In the genomic region with DNA sequence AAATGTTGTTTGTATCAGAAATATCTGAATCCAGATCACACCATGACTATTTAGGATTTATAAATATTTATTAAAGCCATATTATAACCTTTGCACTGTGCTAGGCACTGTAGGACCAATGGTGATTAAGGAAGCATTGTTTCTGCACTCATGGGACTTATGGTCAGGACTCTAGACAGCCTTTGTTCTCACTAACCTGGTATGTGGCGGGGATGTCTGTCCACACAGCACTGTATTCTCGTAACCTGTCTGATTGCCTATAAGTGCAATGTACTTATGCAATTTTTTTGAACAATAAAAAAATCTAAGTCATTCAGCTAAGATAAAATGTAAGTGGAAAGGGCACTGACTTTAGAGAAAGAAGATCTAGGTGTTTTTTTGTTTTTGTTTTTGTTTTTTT, we compare ENCODE assay signal across 15 cellular contexts. TPM values are rescaled to one million over a fixed set of nuclear protein-coding genes. Genes with fewer than 3 reads are reported as not detected.
A peak's percentile ranks its signal among the peaks of the same experiment; 100 is the strongest.
DNase-seq lines count a peak whose midpoint lies in the region; ATAC-seq lines count a peak whose summit lies in the region.
"Had no signal": no experiment of that assay in that cellular context is flagged by ENCODE, and none has a peak within 500 bp of the region (broad histone marks: within the 10 kb centered on the region; RNA-seq: fewer than 3 reads in every experiment).

No MANE protein-coding gene starts in this region.

- H3K9me3 Mint-ChIP-seq in activated T-helper 1 cell treated with anti-CD3 and anti-CD28 coated beads, Interleukin-12 subunit alpha, Interleukin-12 subunit beta, Interleukin-2, Interleukin-4 antibody, amounts not matched to agents 30 ng/mL and 10 ng/mL and 1 ng/mL, durations not matched to agents 14 hours and 24 hours and 36 hours, result no peaks in the 10 kb centered on the region

- H3K36me3 ChIP-seq in GM23248 (ENCODE audit: low read depth) (no peaks in the 10 kb centered on the region), SJSA1 (no peaks in the 10 kb centered on the region)
- H3K36me3 ChIP-seq: BLaER1 treated with 17β-estradiol and CSF1 and Interleukin-3, amounts not matched to agents 10 nM and 100 nM had no signal

- in situ Hi-C loops in GM23248 (cut with MboI), result no loop called here

- no peaks in the 10 kb centered on the region for H3K79me2 ChIP-seq in GM23248 (ENCODE audit: insufficient read depth)

- H3K27me3 Mint-ChIP-seq in activated T-helper 1 cell treated with anti-CD3 and anti-CD28 coated beads, Interleukin-12 subunit alpha, Interleukin-12 subunit beta, Interleukin-2, Interleukin-4 antibody, amounts not matched to agents 30 ng/mL and 10 ng/mL and 1 ng/mL, durations not matched to agents 14 hours and 24 hours and 36 hours (ENCODE audit: insufficient read depth), result peaks cover 38% of the 10 kb centered on the region

- H3K4me1 ChIP-seq in GM23248 (ENCODE audit: insufficient read depth) (peaks cover 23% of the 10 kb centered on the region), SJSA1 (replicated peaks) (peaks cover 30% of the 10 kb centered on the region)

- intact Hi-C loops in activated T-helper 1 cell treated with anti-CD3 and anti-CD28 coated beads, Interleukin-12 subunit alpha, Interleukin-12 subunit beta, Interleukin-2, Interleukin-4 antibody, amounts not matched to agents 30 ng/mL and 10 ng/mL and 1 ng/mL, durations not matched to agents 14 hours and 24 hours and 36 hours (cut with micrococcal nuclease), result no loop called here

- H3K36me3 Mint-ChIP-seq in activated T-helper 1 cell treated with anti-CD3 and anti-CD28 coated beads, Interleukin-12 subunit alpha, Interleukin-12 subunit beta, Interleukin-2, Interleukin-4 antibody, amounts not matched to agents 30 ng/mL and 10 ng/mL and 1 ng/mL, durations not matched to agents 14 hours and 24 hours and 36 hours (ENCODE audit: low read depth), result no peaks in the 10 kb centered on the region

- 97 to 98% methylated on average over 2 of the region's 2 CpGs for WGBS in GM23248 (ENCODE audit: low coverage in 1 of 2, low lambda C conversion rate in 2 of 2, missing lambda C conversion rate in 2 of 2), 2 experiments

- no peaks in the 10 kb centered on the region for H4K20me1 ChIP-seq in GM23248 (ENCODE audit: insufficient read depth)
- H4K20me1 ChIP-seq: BLaER1 treated with 17β-estradiol and CSF1 and Interleukin-3, amounts not matched to agents 10 nM and 100 nM had no signal

- no peak for ATAC-seq in HG02610 (IDR thresholded peaks at IDR 0.05; ENCODE audit: unreplicated experiment)

- no peaks in the 10 kb centered on the region for H3K4me1 Mint-ChIP-seq in activated T-helper 1 cell treated with anti-CD3 and anti-CD28 coated beads, Interleukin-12 subunit alpha, Interleukin-12 subunit beta, Interleukin-2, Interleukin-4 antibody, amounts not matched to agents 30 ng/mL and 10 ng/mL and 1 ng/mL, durations not matched to agents 14 hours and 24 hours and 36 hours (ENCODE audit: low read depth)

- no peak overlapping the region for H3K27ac Mint-ChIP-seq in activated T-helper 1 cell treated with anti-CD3 and anti-CD28 coated beads, Interleukin-12 subunit alpha, Interleukin-12 subunit beta, Interleukin-2, Interleukin-4 antibody, amounts not matched to agents 30 ng/mL and 10 ng/mL and 1 ng/mL, durations not matched to agents 14 hours and 24 hours and 36 hours

- H2AFZ ChIP-seq in GM23248, result no peak overlapping the region
- H2AFZ ChIP-seq: PC-9 had no signal

- H3K9ac ChIP-seq in GM23248, result no peak overlapping the region
- H3K9ac ChIP-seq: BLaER1 treated with 17β-estradiol and CSF1 and Interleukin-3, amounts not matched to agents 10 nM and 100 nM had no signal

- peaks cover 20% of the 10 kb centered on the region for H3F3A ChIP-seq in GM23248 (ENCODE audit: insufficient read depth)

- H3K27ac ChIP-seq in GM23248, result peak overlapping the region; percentile 47
- H3K27ac ChIP-seq in SJSA1, result peak overlapping the region; percentile 4; the same call in 1 of the 2 replicates
- peak overlapping the region; percentile 31 for H3K27ac ChIP-seq in epithelial cell of prostate
- H3K27ac ChIP-seq: BLaER1 treated with 17β-estradiol and CSF1 and Interleukin-3, amounts not matched to agents 10 nM and 100 nM; PC-9; SK-N-MC had no signal

- H3K4me3 ChIP-seq in GM23248, result no peak overlapping the region
- no peak overlapping the region for H3K4me3 ChIP-seq in SJSA1
- H3K4me3 ChIP-seq: BLaER1 treated with 17β-estradiol and CSF1 and Interleukin-3, amounts not matched to agents 10 nM and 100 nM; PC-9; SK-N-MC had no signal

- H3K9me2 ChIP-seq in GM23248 (ENCODE audit: insufficient read depth), result no peaks in the 10 kb centered on the region

- no peak overlapping the region for H3K4me2 ChIP-seq in GM23248 (ENCODE audit: unreplicated experiment)
- H3K4me2 ChIP-seq: BLaER1 treated with 17β-estradiol and CSF1 and Interleukin-3, amounts not matched to agents 10 nM and 100 nM; PC-9 had no signal

- H3K27me3 ChIP-seq in GM23248 (replicated peaks; ENCODE audit: insufficient read depth), result no peaks in the 10 kb centered on the region
- H3K27me3 ChIP-seq in SJSA1 (replicated peaks), result no peaks in the 10 kb centered on the region

- H3K9me3 ChIP-seq in GM23248 (ENCODE audit: low read depth) (no peaks in the 10 kb centered on the region), SJSA1 (replicated peaks) (no peaks in the 10 kb centered on the region)
- H3K9me3 ChIP-seq: BLaER1 treated with 17β-estradiol and CSF1 and Interleukin-3, amounts not matched to agents 10 nM and 100 nM had no signal

- no peak overlapping the region for H3K4me3 Mint-ChIP-seq in activated T-helper 1 cell treated with anti-CD3 and anti-CD28 coated beads, Interleukin-12 subunit alpha, Interleukin-12 subunit beta, Interleukin-2, Interleukin-4 antibody, amounts not matched to agents 30 ng/mL and 10 ng/mL and 1 ng/mL, durations not matched to agents 14 hours and 24 hours and 36 hours

- DNase-seq in GM23248 (peak; percentile 9), SJSA1 (ENCODE audit: low read depth in 1 of 2, low spot score in 2 of 2) (no peak), epithelial cell of prostate (ENCODE audit: low read depth, low spot score) (no peak), renal cortical epithelial cell (ENCODE audit: low read depth) (peak; percentile 11), NCI-H187 (lab: John Stamatoyannopoulos, UW) (no peak)
- no peak for DNase-seq in activated T-helper 1 cell treated with anti-CD3 and anti-CD28 coated beads, Interleukin-12 subunit alpha, Interleukin-12 subunit beta, Interleukin-2, Interleukin-4 antibody, amounts not matched to agents 30 ng/mL and 10 ng/mL and 1 ng/mL, durations not matched to agents 14 hours and 24 hours and 36 hours (ENCODE audit: low spot score)
- DNase-seq: DMS 273 treated with DMSO at 0.1 percent for 48 hours, H7, NCI-H1436 treated with DMSO at 0.1 percent for 48 hours, NCI-H2081 treated with DMSO at 0.1 percent for 48 hours, NCI-H2227 treated with DMSO at 0.1 percent for 48 hours had no signal

RNA-seq across cellular contexts. Expression of a gene that starts 6.7 kb away (rescaled TPM):
- total RNA-seq in GM23248 (2014; rRNA removed; shearing (Covaris generic)), result 6.4 and 12.5 TPM in 2 replicates
- 22.0 and 24.2 TPM in 2 replicates for polyA plus RNA-seq in GM23248 (2016; fragmentation: Nextera tagmentation; extraction: Ambion mirVana)
- 35.6 and 37.1 TPM in 2 replicates for total RNA-seq in SJSA1 (2014; rRNA removed; shearing (Covaris generic))
- total RNA-seq in renal cortical epithelial cell, result 8.5 and 12.8 TPM in 2 replicates
- total RNA-seq in activated T-helper 1 cell treated with anti-CD3 and anti-CD28 coated beads, Interleukin-12 subunit alpha, Interleukin-12 subunit beta, Interleukin-2, Interleukin-4 antibody, amounts not matched to agents 30 ng/mL and 10 ng/mL and 1 ng/mL, durations not matched to agents 14 hours and 24 hours and 36 hours, result not detected in 2 replicates

Comparison
In these comparisons a context has a peak if more than half of its experiments do, and no peak if none do; other contexts are left out.
1. DNase-seq: peak in GM23248 (single experiment) and renal cortical epithelial cell (single experiment); none in SJSA1 (0 of 2), epithelial cell of prostate (single experiment), activated T-helper 1 cell treated with anti-CD3 and anti-CD28 coated beads, Interleukin-12 subunit alpha, Interleukin-12 subunit beta, Interleukin-2, Interleukin-4 antibody, amounts not matched to agents 30 ng/mL and 10 ng/mL and 1 ng/mL, durations not matched to agents 14 hours and 24 hours and 36 hours (single experiment) and NCI-H187 (0 of 2).
2. Peak in every context shown above with its lines, with median percentiles within 50 percentile points of each other: H3K27ac ChIP-seq.